Comparison of ENCODE assay signal across 8 cellular contexts in the genomic region with DNA sequence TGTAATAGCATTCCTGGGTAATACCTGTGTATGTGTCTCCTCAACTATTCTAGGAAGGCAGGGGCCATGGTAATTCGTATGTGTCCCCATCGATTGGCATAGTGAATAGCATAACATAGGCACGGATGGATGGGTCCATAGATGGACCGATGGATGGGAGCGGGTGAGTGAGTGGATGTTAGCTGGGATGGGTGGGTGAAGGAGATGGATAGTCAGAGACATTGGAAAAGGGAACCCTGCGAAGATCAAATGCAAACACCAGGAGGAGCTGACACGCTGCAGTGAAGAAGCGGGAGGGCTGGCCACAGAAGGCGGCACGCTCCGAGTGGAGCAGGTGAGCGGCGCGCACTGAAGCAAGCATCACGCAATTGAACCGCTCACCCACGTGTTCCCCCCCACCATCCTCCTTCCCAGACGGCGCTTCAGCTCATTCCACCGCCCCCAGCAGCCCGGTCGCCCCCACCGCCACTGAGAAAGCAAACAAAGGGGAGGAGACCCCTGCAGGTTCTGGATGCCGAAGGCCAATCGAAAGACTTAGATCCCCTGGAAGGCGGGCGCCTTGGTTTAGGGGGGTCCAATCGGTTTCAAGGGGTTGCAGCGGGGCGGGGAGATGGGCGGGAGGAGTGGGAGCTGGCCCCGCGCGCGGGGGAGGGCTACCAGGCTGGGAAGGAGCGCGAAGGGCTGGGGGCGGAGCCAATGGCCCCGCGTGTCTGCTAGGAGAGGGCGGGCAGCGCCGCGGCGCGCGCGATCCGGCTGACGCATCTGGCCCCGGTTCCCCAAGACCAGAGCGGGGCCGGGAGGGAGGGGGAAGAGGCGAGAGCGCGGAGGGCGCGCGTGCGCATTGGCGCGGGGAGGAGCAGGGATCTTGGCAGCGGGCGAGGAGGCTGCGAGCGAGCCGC. TPM values are rescaled to one million over a fixed set of nuclear protein-coding genes. Genes with fewer than 3 reads are reported as not detected.
DNase-seq lines count a peak whose midpoint lies in the region; ATAC-seq and TF ChIP-seq lines count a peak whose summit lies in the region.

A gene (plus strand): TSS at position 839 of the 899 bp plus-strand sequence. CDS start 90 bp downstream, outside the sequence.

- peak; percentile 58; the same call in 1 of the 2 replicates for TF ChIP-seq CTCF in PC-3 (conservative IDR thresholded peaks at IDR 0.05; ENCODE audit: low read depth, low read length)

- POLR2A ChIA-PET in PC-3 (lab: Charles Lee; ENCODE audit: unreplicated experiment) = interaction anchor here (0.6 kb wide), 1 partner anchor 76 kb away, joined by 3 read pairs; a partner anchor contains a TSS

- H3K9ac ChIP-seq in PC-3 (ENCODE audit: low read length) = peak within 1 kb of the TSS; percentile 66
- H3K9ac ChIP-seq in mucosa of stomach (ENCODE audit: low read length) = peak within 1 kb of the TSS; percentile 71

- peak within 1 kb of the TSS; percentile 85 for H3K4me3 ChIP-seq in Jurkat, Clone E6-1 (ENCODE audit: low read length)
- H3K4me3 ChIP-seq in PC-3 (ENCODE audit: low read length) (peak within 1 kb of the TSS; percentile 74), mucosa of stomach (ENCODE audit: low read length) (peak within 1 kb of the TSS; percentile 41)

- intact Hi-C loops in PC-3 (cut with micrococcal nuclease) = loop anchor here (1.0 kb wide), 1 partner anchor 21 kb away; a partner anchor contains a TSS

- H3K4me2 ChIP-seq in PC-3 (ENCODE audit: low read length) = peak within 1 kb of the TSS; percentile 86

- BruUV-seq in PC-3 (replicated peaks; lab: Mats Ljungman, UMichigan) = no TSS peak

- peaks cover 22% of the 10 kb centered on the region for H3K79me2 ChIP-seq in PC-3 (ENCODE audit: low read length)

- H3K36me3 ChIP-seq in PC-3 (ENCODE audit: low read depth, low read length) = no peaks in the 10 kb centered on the region
- no peaks in the 10 kb centered on the region for H3K36me3 ChIP-seq in mucosa of stomach (ENCODE audit: control insufficient read depth, insufficient read depth, low read length)

- DNase-seq in DMS53 (lab: John Stamatoyannopoulos, UW) (peak; percentile 98), PC-3 (peak; percentile 95), erythroblast (lab: John Stamatoyannopoulos, UW) (peak; percentile 99)
- peak; percentile 98 for DNase-seq in Jurkat, Clone E6-1 (ENCODE audit: low read depth, low spot score)
- peak; percentile 99 for DNase-seq in activated T-cell treated with anti-CD3 and anti-CD28 coated beads, Interleukin-2, amount 50 U/mL, for 1 hour
- peak; percentile 95 to 97 for DNase-seq in stimulated activated CD8-positive, alpha-beta memory T cell treated with anti-CD3 and anti-CD28 coated beads, Interleukin-7, amount 100 ng/mL, for 1 hour (ENCODE audit: low read depth in 2 of 2)

- no peaks in the 10 kb centered on the region for H3K9me2 ChIP-seq in PC-3 (replicated peaks; ENCODE audit: low read length)

- no peaks in the 10 kb centered on the region for H4K20me1 ChIP-seq in PC-3 (ENCODE audit: low read length)

- no peaks in the 10 kb centered on the region for H3K27me3 ChIP-seq in PC-3 (ENCODE audit: low read length)
- no peaks in the 10 kb centered on the region for H3K27me3 ChIP-seq in mucosa of stomach (ENCODE audit: control insufficient read depth, insufficient read depth, low read length)

- H3K4me1 ChIP-seq in PC-3 (ENCODE audit: insufficient read depth, low read length) (peaks cover 11% of the 10 kb centered on the region), mucosa of stomach (ENCODE audit: control insufficient read depth, insufficient read depth, low read length) (peaks cover 22% of the 10 kb centered on the region)

- CTCF ChIA-PET in PC-3 (lab: Charles Lee) = interaction anchor here (0.7 to 1.4 kb wide), 4 partner anchors 12 to 80 kb away, joined by 3 to 8 read pairs (median 6); a partner anchor contains a TSS

- ATAC-seq in GM21576 (IDR thresholded peaks at IDR 0.05; ENCODE audit: unreplicated experiment) (peak; percentile 74), PC-3 (peak; percentile 81)

- TF ChIP-seq POLR2A in erythroblast (IDR thresholded peaks at IDR 0.05; ENCODE audit: low read length) = peak; percentile 33

- H3K9me3 ChIP-seq in PC-3 (ENCODE audit: low read length) = no peaks in the 10 kb centered on the region
- H3K9me3 ChIP-seq in mucosa of stomach (ENCODE audit: control insufficient read depth, low read length) = no peaks in the 10 kb centered on the region

- H2AFZ ChIP-seq in PC-3 (ENCODE audit: low read length) = peak within 1 kb of the TSS; percentile 77

- H3F3A ChIP-seq in PC-3 (ENCODE audit: low read length, unreplicated experiment) = no peaks in the 10 kb centered on the region

- H3K27ac ChIP-seq in PC-3 (ENCODE audit: low read length) = peak within 1 kb of the TSS; percentile 60

RNA-seq across cellular contexts. Expression of the gene that starts here (rescaled TPM):
- 199 TPM for polyA plus RNA-seq in Jurkat, Clone E6-1 (2012; ENCODE audit: insufficient read depth, insufficient read length)
- total RNA-seq in PC-3 (2014; rRNA removed) = 22.2 and 28.1 TPM in 2 replicates

Comparison
In these comparisons a context has a peak if more than half of its experiments do, and no peak if none do; other contexts are left out.
1. Peak in every context shown above with its lines: DNase-seq, ATAC-seq, H3K4me3 ChIP-seq and H3K27ac ChIP-seq.